1 cellular context compared by ENCODE assay signal in the genomic region with DNA sequence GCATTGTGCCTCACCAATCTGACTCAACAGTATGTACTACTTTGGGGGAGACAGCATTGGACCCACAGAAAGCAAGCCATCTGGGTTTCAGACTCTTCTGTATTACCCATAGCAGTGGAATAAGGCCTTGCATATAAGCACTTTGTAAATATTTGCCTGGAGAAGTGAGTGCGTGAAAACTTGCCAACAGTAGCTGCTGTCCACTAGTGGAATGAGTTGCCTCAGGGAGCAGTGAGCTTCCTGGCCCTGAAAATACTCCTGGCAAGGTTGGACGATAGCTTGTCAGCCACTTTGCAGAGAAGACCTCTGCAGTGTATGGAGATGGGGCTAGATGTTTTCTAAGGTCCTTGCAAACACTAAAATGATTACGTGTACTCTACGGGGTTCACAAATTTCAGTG.
A peak's percentile ranks its signal among the peaks of the same experiment; 100 is the strongest.
TF ChIP-seq lines count a peak whose summit lies in the region.

No MANE protein-coding gene starts in this region.

TF ChIP-seq in HepG2, 621 proteins besides CTCF, POLR2A, EP300 and RAD21:
- TF ChIP-seq RXRB (CRISPR knock-in tag; IDR thresholded peaks at IDR 0.05; ENCODE audit: borderline replicate concordance) (no peak), RBM22 (optimal IDR thresholded peaks at IDR 0.05; ENCODE audit: low read length) (peak; percentile 77), DNMT3B (CRISPR knock-in tag; conservative IDR thresholded peaks at IDR 0.05) (no peak), ZNF335 (CRISPR knock-in tag; IDR thresholded peaks at IDR 0.05) (no peak), WIZ (CRISPR knock-in tag; IDR thresholded peaks at IDR 0.05) (no peak)
